In the genomic region with DNA sequence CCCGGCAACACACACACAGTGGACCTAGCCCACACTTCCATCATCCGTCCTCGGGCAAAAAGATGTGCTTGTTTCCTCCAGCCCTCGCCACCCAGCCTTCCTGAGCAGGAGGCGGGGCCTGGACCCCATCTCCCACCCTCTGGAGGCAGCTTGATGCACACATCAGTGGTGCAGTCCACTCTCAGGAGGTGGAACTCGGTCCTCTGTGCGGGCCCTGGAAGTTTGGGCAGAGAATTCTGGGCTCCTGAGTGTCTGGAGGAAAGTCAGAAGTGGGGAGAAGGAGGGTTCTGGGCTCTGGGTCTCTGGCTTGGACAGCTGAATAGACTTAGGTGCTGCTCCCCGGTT, we compare ENCODE assay signal across 26 cellular contexts. TPM values are rescaled to one million over a fixed set of nuclear protein-coding genes. Genes with fewer than 3 reads are reported as not detected.
DNase-seq lines count a peak whose midpoint lies in the region; ATAC-seq and TF ChIP-seq lines count a peak whose summit lies in the region.
"Had no signal": no experiment of that assay in that cellular context is flagged by ENCODE, and none has a peak within 500 bp of the region (broad histone marks: within the 10 kb centered on the region; RNA-seq: fewer than 3 reads in every experiment).

No MANE protein-coding gene starts in this region.

- H3K79me1 ChIP-seq in neuronal stem cell (ENCODE audit: low read depth, low read length), result no peaks in the 10 kb centered on the region

- no peak overlapping the region for H3K4me3 Mint-ChIP-seq in activated naive CD8-positive, alpha-beta T cell treated with anti-CD3 and anti-CD28 coated beads, Interleukin-2, amount 50 U/mL, for 24 hours
- H3K4me3 Mint-ChIP-seq in activated naive CD8-positive, alpha-beta T cell treated with anti-CD3 and anti-CD28 coated beads for 36 hours, result no peak overlapping the region
- H3K4me3 Mint-ChIP-seq: B cell; CD8-positive, alpha-beta T cell had no signal

- no peak overlapping the region for H4K91ac ChIP-seq in neuronal stem cell (ENCODE audit: low read depth, low read length, poor library complexity)

- ATAC-seq in activated naive CD8-positive, alpha-beta T cell treated with anti-CD3 and anti-CD28 coated beads, Interleukin-2, amount 50 U/mL, for 24 hours, result peak; percentile 16
- no peak for ATAC-seq in upper lobe of right lung
- no peak for ATAC-seq in GM18873 (IDR thresholded peaks at IDR 0.05; ENCODE audit: low FRiP score, unreplicated experiment)
- ATAC-seq: CD8-positive, alpha-beta T cell; HepG2 had no signal

- peak overlapping the region; percentile 28 for H2BK12ac ChIP-seq in neuronal stem cell (ENCODE audit: low read length)

- H3K27me3 ChIP-seq in esophagus muscularis mucosa, result no peaks in the 10 kb centered on the region
- H3K27me3 ChIP-seq in neuronal stem cell (ENCODE audit: control insufficient read depth in 3 of 3, insufficient read depth in 3 of 3, low read depth in 1 of 3, low read length in 3 of 3), result peaks cover 0 to 65% (median 2%) of the 10 kb centered on the region in 3 experiments
- H3K27me3 ChIP-seq in upper lobe of right lung, result no peaks in the 10 kb centered on the region

- no peaks in the 10 kb centered on the region for H3K4me1 Mint-ChIP-seq in activated naive CD8-positive, alpha-beta T cell treated with anti-CD3 and anti-CD28 coated beads, Interleukin-2, amount 50 U/mL, for 24 hours
- H3K4me1 Mint-ChIP-seq in activated naive CD8-positive, alpha-beta T cell treated with anti-CD3 and anti-CD28 coated beads for 36 hours, result no peaks in the 10 kb centered on the region
- H3K4me1 Mint-ChIP-seq: B cell had no signal

- no peaks in the 10 kb centered on the region for H3K36me3 Mint-ChIP-seq in activated naive CD8-positive, alpha-beta T cell treated with anti-CD3 and anti-CD28 coated beads, Interleukin-2, amount 50 U/mL, for 24 hours (ENCODE audit: low read depth)
- H3K36me3 Mint-ChIP-seq in activated naive CD8-positive, alpha-beta T cell treated with anti-CD3 and anti-CD28 coated beads for 36 hours, result no peaks in the 10 kb centered on the region
- H3K36me3 Mint-ChIP-seq: CD8-positive, alpha-beta T cell had no signal

- peak overlapping the region; percentile 18 for H3K23ac ChIP-seq in neuronal stem cell (ENCODE audit: low read depth, low read length, poor library complexity)

- no peak overlapping the region for H3K4me2 ChIP-seq in neuronal stem cell (ENCODE audit: insufficient read depth, low read length, poor library complexity, severe bottlenecking)

- TF ChIP-seq CTCF in esophagus muscularis mucosa (IDR thresholded peaks at IDR 0.05) (no peak), upper lobe of right lung (IDR thresholded peaks at IDR 0.05) (no peak)

- no peak overlapping the region for H3K4me3 ChIP-seq in esophagus muscularis mucosa
- H3K4me3 ChIP-seq in neuronal stem cell (ENCODE audit: low read length in 2 of 2), result no peak overlapping the region
- no peak overlapping the region for H3K4me3 ChIP-seq in upper lobe of right lung

- TF ChIP-seq POLR2A in esophagus muscularis mucosa (IDR thresholded peaks at IDR 0.05; ENCODE audit: low read depth), result no peak

- peaks cover 9% of the 10 kb centered on the region for H3K27me3 Mint-ChIP-seq in activated naive CD8-positive, alpha-beta T cell treated with anti-CD3 and anti-CD28 coated beads, Interleukin-2, amount 50 U/mL, for 24 hours
- peaks cover 9% of the 10 kb centered on the region for H3K27me3 Mint-ChIP-seq in activated naive CD8-positive, alpha-beta T cell treated with anti-CD3 and anti-CD28 coated beads for 36 hours

- H3K36me3 ChIP-seq in esophagus muscularis mucosa (no peaks in the 10 kb centered on the region), neuronal stem cell (replicated peaks in 1 of 2; ENCODE audit: control insufficient read depth in 2 of 2, insufficient read depth in 2 of 2, low read length in 2 of 2) (no peaks in the 10 kb centered on the region), upper lobe of right lung (no peaks in the 10 kb centered on the region)

- H2AFZ ChIP-seq in neuronal stem cell (ENCODE audit: low read length), result no peak overlapping the region

- WGBS in esophagus muscularis mucosa, result 81% methylated on average over 3 of the region's 8 CpGs
- no CpG with 5 or more reads among the region's 8 CpGs for WGBS in neuronal stem cell (ENCODE audit: extremely low coverage in 2 of 2, insufficient read length in 2 of 2, insufficient replicate concordance in 1 of 2), 2 donors

- H3K18ac ChIP-seq in neuronal stem cell (ENCODE audit: low read length), result peak overlapping the region; percentile 86

- TF ChIP-seq EP300 in esophagus muscularis mucosa (IDR thresholded peaks at IDR 0.05), result no peak

- H2AK5ac ChIP-seq in neuronal stem cell (ENCODE audit: low read depth, low read length), result no peak overlapping the region

- H3K27ac Mint-ChIP-seq in activated naive CD8-positive, alpha-beta T cell treated with anti-CD3 and anti-CD28 coated beads, Interleukin-2, amount 50 U/mL, for 24 hours, result no peak overlapping the region
- H3K27ac Mint-ChIP-seq in activated naive CD8-positive, alpha-beta T cell treated with anti-CD3 and anti-CD28 coated beads for 36 hours, result no peak overlapping the region
- H3K27ac Mint-ChIP-seq: B cell; CD8-positive, alpha-beta T cell had no signal

- no peak for DNase-seq in activated naive CD8-positive, alpha-beta T cell treated with anti-CD3 and anti-CD28 coated beads, Interleukin-2, amount 50 U/mL, for 24 hours
- DNase-seq in activated naive CD8-positive, alpha-beta T cell treated with anti-CD3 and anti-CD28 coated beads for 36 hours, result no peak
- no peak for DNase-seq in esophagus muscularis mucosa (ENCODE audit: extremely low spot score)
- DNase-seq in neuronal stem cell (ENCODE audit: low spot score), result no peak
- peak; percentile 39 for DNase-seq in upper lobe of right lung
- no peak for DNase-seq in EL
- DNase-seq: Caco-2; CD8-positive, alpha-beta T cell; DMS79; H9; Karpas-422; NCI-H1092; NCI-H1417 treated with DMSO at 0.1 percent for 48 hours; NCI-H1694 treated with DMSO at 0.1 percent for 48 hours; NCI-H2081 treated with DMSO at 0.1 percent for 48 hours; NCI-H2171; NCI-H226; NCI-H510A; NCI-H69; RPMI8226; SHP77 treated with DMSO at 0.1 percent for 48 hours had no signal

- H3K27ac ChIP-seq in esophagus muscularis mucosa (replicated peaks in 1 of 4) (peak overlapping the region; percentile 38 to 82 (median 52)), neuronal stem cell (replicated peaks; ENCODE audit: low read length) (no peak overlapping the region), upper lobe of right lung (no peak overlapping the region)
- H3K27ac ChIP-seq: 22Rv1, C4-2B had no signal

- H3K14ac ChIP-seq in neuronal stem cell (ENCODE audit: low read length), result no peak overlapping the region

- peak overlapping the region; percentile 43 for H2BK5ac ChIP-seq in neuronal stem cell (ENCODE audit: low read length)

- no peak overlapping the region for H4K8ac ChIP-seq in neuronal stem cell (ENCODE audit: low read depth, low read length)

- H2BK120ac ChIP-seq in neuronal stem cell (ENCODE audit: low read depth, low read length), result no peak overlapping the region

- no peak overlapping the region for H2BK15ac ChIP-seq in neuronal stem cell (ENCODE audit: low read length)

- intact Hi-C loops in esophagus muscularis mucosa (cut with DNase I) (no loop called here), upper lobe of right lung (cut with DNase I) (no loop called here)

- H3K4me1 ChIP-seq in esophagus muscularis mucosa (peaks cover 49 to 60% (median 54%) of the 10 kb centered on the region in 4 donors), neuronal stem cell (ENCODE audit: control insufficient read depth in 2 of 2, insufficient read depth in 1 of 2, low read depth in 1 of 2, low read length in 2 of 2) (peaks cover 0 to 5% of the 10 kb centered on the region in 2 donors), upper lobe of right lung (peaks cover 27% of the 10 kb centered on the region)
- H3K4me1 ChIP-seq: Caco-2 had no signal

- H3K4ac ChIP-seq in neuronal stem cell (ENCODE audit: low read length), result no peak overlapping the region

- H3K9me3 ChIP-seq in esophagus muscularis mucosa, result no peaks in the 10 kb centered on the region
- H3K9me3 ChIP-seq in neuronal stem cell (replicated peaks in 1 of 2; ENCODE audit: control insufficient read depth in 2 of 2, insufficient read depth in 1 of 2, low read depth in 1 of 2, low read length in 2 of 2), result no peaks in the 10 kb centered on the region
- no peaks in the 10 kb centered on the region for H3K9me3 ChIP-seq in upper lobe of right lung
- H3K9me3 ChIP-seq: Caco-2 had no signal

- H3K9me3 Mint-ChIP-seq in activated naive CD8-positive, alpha-beta T cell treated with anti-CD3 and anti-CD28 coated beads, Interleukin-2, amount 50 U/mL, for 24 hours, result no peaks in the 10 kb centered on the region
- H3K9me3 Mint-ChIP-seq in activated naive CD8-positive, alpha-beta T cell treated with anti-CD3 and anti-CD28 coated beads for 36 hours, result no peaks in the 10 kb centered on the region
- H3K9me3 Mint-ChIP-seq: CD8-positive, alpha-beta T cell; H9 had no signal

- H3K9ac ChIP-seq in neuronal stem cell (ENCODE audit: low read depth, low read length, poor library complexity), result no peak overlapping the region

RNA-seq across cellular contexts. Expression of gene NEURL1B, which starts 54.0 kb away (rescaled TPM):
- under 1 TPM; 0.10 TPM for total RNA-seq in activated naive CD8-positive, alpha-beta T cell treated with anti-CD3 and anti-CD28 coated beads for 36 hours
- total RNA-seq in esophagus muscularis mucosa (10 to 100 TPM; 34.1 to 87.1 (median 60.2) TPM), upper lobe of right lung (25.0 TPM)
- 8.1 TPM for polyA plus RNA-seq in neuronal stem cell (2013, experiment 1 of 2)
- 8.2 TPM for polyA plus RNA-seq in neuronal stem cell (2013, experiment 2 of 2)

Comparison
In these comparisons a context has a peak if more than half of its experiments do, and no peak if none do; other contexts are left out.
1. H3K27ac ChIP-seq: peak in esophagus muscularis mucosa (4 of 4); none in neuronal stem cell (single experiment) and upper lobe of right lung (single experiment).
2. RNA of gene NEURL1B, which starts 54.0 kb away (total RNA-seq): 34.1 to 87.1 TPM in esophagus muscularis mucosa and 25.0 TPM in upper lobe of right lung (single experiment); 0.10 TPM in activated naive CD8-positive, alpha-beta T cell treated with anti-CD3 and anti-CD28 coated beads for 36 hours; every median in the first group is over 10 times any median in the second.